Comparison of ENCODE assay signal across 19 cellular contexts in genomic region chr1:36787312-36787711, GRCh38.
"Had no signal": no experiment of that assay in that cellular context is flagged by ENCODE, and none has a peak within 500 bp of the region (broad histone marks: within the 10 kb centered on the region; RNA-seq: fewer than 3 reads in every experiment).

No MANE protein-coding gene starts in this region.

- H3K4me1 ChIP-seq: prostate gland, right atrium auricular region had no signal

- H3K9me3 ChIP-seq: mucosa of descending colon, prostate gland, right atrium auricular region had no signal

- H3K36me3 ChIP-seq: brain microvascular endothelial cell, neural progenitor cell, prostate gland, right atrium auricular region had no signal

- H3K4me2 ChIP-seq: neural progenitor cell had no signal

- DNase-seq: activated CD4-positive, alpha-beta T cell treated with anti-CD3 and anti-CD28 coated beads, Interleukin-2, amount 10 ng/mL, durations not matched to agents 7 days and 5 days; activated CD8-positive, alpha-beta T cell treated with anti-CD3 and anti-CD28 coated beads, Interleukin-2, amount 10 ng/mL, durations not matched to agents 7 days and 5 days; activated naive CD4-positive, alpha-beta T cell treated with anti-CD3 and anti-CD28 coated beads, Interleukin-2, amount 10 ng/mL, durations not matched to agents 7 days and 5 days; activated naive CD8-positive, alpha-beta T cell treated with anti-CD3 and anti-CD28 coated beads, Interleukin-2, amount 50 U/mL, for 24 hours; activated T-cell treated with anti-CD3 and anti-CD28 coated beads, Interleukin-2, amount 50 U/mL, for 24 hours; aorta; brain microvascular endothelial cell; central memory CD4-positive, alpha-beta T cell; dorsolateral prefrontal cortex; endodermal cell; foreskin fibroblast; mucosa of descending colon; naive thymus-derived CD4-positive, alpha-beta T cell; stimulated activated CD4-positive, alpha-beta T cell treated with anti-CD3 and anti-CD28 coated beads, Interleukin-2, amount 100 ng/mL, for 24 hours had no signal

- ATAC-seq: activated CD4-positive, CD25-positive, alpha-beta regulatory T cell treated with anti-CD3 and anti-CD28 coated beads, Interleukin-2, amount 50 U/mL, for 24 hours; activated CD8-positive, alpha-beta T cell treated with anti-CD3 and anti-CD28 coated beads, Interleukin-2, amount 10 ng/mL, durations not matched to agents 7 days and 5 days; activated naive CD8-positive, alpha-beta T cell treated with anti-CD3 and anti-CD28 coated beads, Interleukin-2, amount 50 U/mL, for 24 hours; mucosa of descending colon; naive thymus-derived CD4-positive, alpha-beta T cell had no signal

- H3K27ac ChIP-seq: brain microvascular endothelial cell, dorsolateral prefrontal cortex, epithelial cell of prostate, neural progenitor cell, prostate gland, right atrium auricular region had no signal

- H3K9ac ChIP-seq: neural progenitor cell had no signal

- H3K4me3 ChIP-seq: dorsolateral prefrontal cortex, mucosa of descending colon, neural progenitor cell, prostate gland, right atrium auricular region had no signal

- H3K27me3 ChIP-seq: brain microvascular endothelial cell, neural progenitor cell, right atrium auricular region had no signal

- H2AFZ ChIP-seq: neural progenitor cell had no signal
